In the genomic region with DNA sequence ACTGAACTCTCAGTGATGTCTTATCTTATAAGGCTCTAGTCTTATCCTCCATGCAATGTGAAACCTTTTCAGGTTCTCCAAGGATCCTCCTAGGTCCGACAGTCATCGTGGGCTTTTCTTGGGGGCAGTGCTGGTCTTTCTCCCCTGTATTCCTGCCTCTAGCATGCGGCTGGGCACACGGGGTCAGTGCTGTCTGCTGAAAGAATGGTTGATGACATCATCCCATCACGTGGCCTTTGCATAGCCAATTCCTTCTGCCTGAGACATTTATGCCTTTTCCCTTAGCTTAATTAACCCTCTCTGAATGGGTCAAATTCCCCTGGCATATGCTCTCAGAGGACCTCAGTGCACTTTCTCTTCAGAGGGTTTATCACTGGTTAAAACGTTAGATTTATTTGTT, we compare ENCODE assay signal across 2 cellular contexts.
TF ChIP-seq lines count a peak whose summit lies in the region.

No MANE protein-coding gene starts in this region.

TF ChIP-seq in HEK293T, 16 proteins besides CTCF, POLR2A, EP300 and RAD21 (continued from another document):
- TF ChIP-seq SUZ12 (IDR thresholded peaks at IDR 0.05), result no peak

TF ChIP-seq in GM12878, 131 proteins besides CTCF, POLR2A, EP300 and RAD21 (continued from another document):
- TF ChIP-seq JUND (IDR thresholded peaks at IDR 0.05; ENCODE audit: low read depth, low read length), result no peak
- TF ChIP-seq FOXM1 (IDR thresholded peaks at IDR 0.05; ENCODE audit: low read depth, low read length), result no peak
- TF ChIP-seq, protein P1, sequence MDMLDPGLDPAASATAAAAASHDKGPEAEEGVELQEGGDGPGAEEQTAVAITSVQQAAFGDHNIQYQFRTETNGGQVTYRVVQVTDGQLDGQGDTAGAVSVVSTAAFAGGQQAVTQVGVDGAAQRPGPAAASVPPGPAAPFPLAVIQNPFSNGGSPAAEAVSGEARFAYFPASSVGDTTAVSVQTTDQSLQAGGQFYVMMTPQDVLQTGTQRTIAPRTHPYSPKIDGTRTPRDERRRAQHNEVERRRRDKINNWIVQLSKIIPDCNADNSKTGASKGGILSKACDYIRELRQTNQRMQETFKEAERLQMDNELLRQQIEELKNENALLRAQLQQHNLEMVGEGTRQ (IDR thresholded peaks at IDR 0.05; ENCODE audit: borderline replicate concordance, low read depth, low read length), result peak; percentile 15; the same call in 1 of the 2 replicates
- TF ChIP-seq IKZF1 (conservative IDR thresholded peaks at IDR 0.05), result no peak
- no peak for TF ChIP-seq TCF3 (IDR thresholded peaks at IDR 0.05; ENCODE audit: borderline replicate concordance, insufficient read depth, low read depth, low read length)
- TF ChIP-seq CBX5 (IDR thresholded peaks at IDR 0.05; ENCODE audit: low read depth), result no peak
- no peak for TF ChIP-seq PML (IDR thresholded peaks at IDR 0.05; ENCODE audit: low read length)
- TF ChIP-seq, protein P2, sequence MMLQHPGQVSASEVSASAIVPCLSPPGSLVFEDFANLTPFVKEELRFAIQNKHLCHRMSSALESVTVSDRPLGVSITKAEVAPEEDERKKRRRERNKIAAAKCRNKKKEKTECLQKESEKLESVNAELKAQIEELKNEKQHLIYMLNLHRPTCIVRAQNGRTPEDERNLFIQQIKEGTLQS (IDR thresholded peaks at IDR 0.05; ENCODE audit: borderline replicate concordance, extremely low read depth, low read depth, low read length), result no peak
- TF ChIP-seq ATF7 (IDR thresholded peaks at IDR 0.05; ENCODE audit: low read depth), result peak; percentile 75
